Comparison of ENCODE assay signal across 20 cellular contexts in genomic region chr6:158208226-158208807, GRCh38. TPM values are rescaled to one million over a fixed set of nuclear protein-coding genes. Genes with fewer than 3 reads are reported as not detected.
A peak's percentile ranks its signal among the peaks of the same experiment; 100 is the strongest.
DNase-seq lines count a peak whose midpoint lies in the region; ATAC-seq and TF ChIP-seq lines count a peak whose summit lies in the region.
"Had no signal": no experiment of that assay in that cellular context is flagged by ENCODE, and none has a peak within 500 bp of the region (broad histone marks: within the 10 kb centered on the region; RNA-seq: fewer than 3 reads in every experiment).

No MANE protein-coding gene starts in this region.

- no peak for DNase-seq in activated CD4-positive, alpha-beta T cell treated with anti-CD3 and anti-CD28 coated beads for 36 hours
- DNase-seq in activated CD4-positive, alpha-beta T cell treated with anti-CD3 and anti-CD28 coated beads for 1 hour = no peak
- DNase-seq in RWPE2 (ENCODE audit: low spot score) (no peak), brain microvascular endothelial cell (no peak), head of caudate nucleus (no peak)
- no peak for DNase-seq in natural killer cell treated with Interleukin-12 subunit alpha and Interleukin-12 subunit beta and Interleukin-15 and Interleukin-18, amount 100 ng/mL, for 72 hours (ENCODE audit: low spot score)
- DNase-seq in stimulated activated CD4-positive, alpha-beta T cell treated with anti-CD3 and anti-CD28 coated beads, Interleukin-4, amount 100 ng/mL, for 4 hours = no peak
- DNase-seq: activated CD8-positive, alpha-beta memory T cell treated with anti-CD3 and anti-CD28 coated beads for 24 hours; activated effector memory CD4-positive, alpha-beta T cell treated with anti-CD3 and anti-CD28 coated beads, Interleukin-2, amount 50 U/mL, for 16 hours; left colon; mesendoderm; naive thymus-derived CD8-positive, alpha-beta T cell; NCI-H526 treated with DMSO at 0.1 percent for 48 hours; T-cell; upper lobe of right lung had no signal

- peaks cover 32% of the 10 kb centered on the region for H3K4me1 Mint-ChIP-seq in activated CD4-positive, alpha-beta T cell treated with anti-CD3 and anti-CD28 coated beads for 36 hours
- peaks cover 32 to 36% of the 10 kb centered on the region in 2 donors for H3K4me1 Mint-ChIP-seq in natural killer cell treated with Interleukin-12 subunit alpha and Interleukin-12 subunit beta and Interleukin-15 and Interleukin-18, amount 100 ng/mL, for 72 hours (ENCODE audit: low read depth in 2 of 2)
- H3K4me1 Mint-ChIP-seq: brain had no signal

- intact Hi-C loops in activated CD4-positive, alpha-beta T cell treated with anti-CD3 and anti-CD28 coated beads for 36 hours (cut with DNase I, micrococcal nuclease) = loop anchor here (1.0 to 10.0 kb wide), 3 partner anchors 24 to 446 kb away; no protein-coding TSS in a partner anchor
- intact Hi-C loops in head of caudate nucleus (cut with DNase I) = no loop called here

- H3K27me3 ChIP-seq in RWPE2 (ENCODE audit: insufficient read depth, poor library complexity, severe bottlenecking) = no peaks in the 10 kb centered on the region
- no peaks in the 10 kb centered on the region for H3K27me3 ChIP-seq in brain microvascular endothelial cell (replicated peaks)
- H3K27me3 ChIP-seq: upper lobe of right lung had no signal

- H3K36me3 ChIP-seq in RWPE2 (ENCODE audit: low read depth) = no peaks in the 10 kb centered on the region
- H3K36me3 ChIP-seq in brain microvascular endothelial cell (replicated peaks) = no peaks in the 10 kb centered on the region
- H3K36me3 ChIP-seq: gastroesophageal sphincter, upper lobe of right lung had no signal

- H3K9me3 Mint-ChIP-seq in activated CD4-positive, alpha-beta T cell treated with anti-CD3 and anti-CD28 coated beads for 36 hours (ENCODE audit: low read depth) = no peaks in the 10 kb centered on the region
- no peaks in the 10 kb centered on the region for H3K9me3 Mint-ChIP-seq in natural killer cell treated with Interleukin-12 subunit alpha and Interleukin-12 subunit beta and Interleukin-15 and Interleukin-18, amount 100 ng/mL, for 72 hours
- H3K9me3 Mint-ChIP-seq: brain; naive thymus-derived CD8-positive, alpha-beta T cell; T-cell had no signal

- H3K27me3 Mint-ChIP-seq in activated CD4-positive, alpha-beta T cell treated with anti-CD3 and anti-CD28 coated beads for 36 hours = peaks cover 5% of the 10 kb centered on the region
- peaks cover 0 to 13% of the 10 kb centered on the region in 2 donors for H3K27me3 Mint-ChIP-seq in natural killer cell treated with Interleukin-12 subunit alpha and Interleukin-12 subunit beta and Interleukin-15 and Interleukin-18, amount 100 ng/mL, for 72 hours
- H3K27me3 Mint-ChIP-seq: brain had no signal

- peaks cover 2% of the 10 kb centered on the region for H3K36me3 Mint-ChIP-seq in activated CD4-positive, alpha-beta T cell treated with anti-CD3 and anti-CD28 coated beads for 36 hours (ENCODE audit: low read depth)
- no peaks in the 10 kb centered on the region for H3K36me3 Mint-ChIP-seq in natural killer cell treated with Interleukin-12 subunit alpha and Interleukin-12 subunit beta and Interleukin-15 and Interleukin-18, amount 100 ng/mL, for 72 hours
- H3K36me3 Mint-ChIP-seq: brain; naive thymus-derived CD8-positive, alpha-beta T cell; T-cell had no signal

- H3K4me1 ChIP-seq in RWPE2 (ENCODE audit: insufficient read depth, poor library complexity, severe bottlenecking) = peaks cover 26% of the 10 kb centered on the region
- H3K4me1 ChIP-seq: gastroesophageal sphincter, upper lobe of right lung had no signal

- no peak for ATAC-seq in activated CD4-positive, alpha-beta T cell treated with anti-CD3 and anti-CD28 coated beads for 36 hours
- ATAC-seq in RWPE2 (ENCODE audit: low read depth) = no peak
- no peak for ATAC-seq in natural killer cell treated with Interleukin-12 subunit alpha and Interleukin-12 subunit beta and Interleukin-15 and Interleukin-18, amount 100 ng/mL, for 72 hours
- no peak for ATAC-seq in HG03439 (IDR thresholded peaks at IDR 0.05; ENCODE audit: unreplicated experiment)
- ATAC-seq: gastroesophageal sphincter; left colon; naive thymus-derived CD8-positive, alpha-beta T cell; upper lobe of right lung had no signal

- peak overlapping the region; percentile 90 for H3K27ac Mint-ChIP-seq in activated CD4-positive, alpha-beta T cell treated with anti-CD3 and anti-CD28 coated beads for 36 hours
- peak overlapping the region; percentile 68 to 86 for H3K27ac Mint-ChIP-seq in natural killer cell treated with Interleukin-12 subunit alpha and Interleukin-12 subunit beta and Interleukin-15 and Interleukin-18, amount 100 ng/mL, for 72 hours

- TF ChIP-seq CTCF in RWPE2 (IDR thresholded peaks at IDR 0.05; ENCODE audit: poor library complexity, severe bottlenecking) (no peak), brain microvascular endothelial cell (IDR thresholded peaks at IDR 0.05; ENCODE audit: low read depth, low read length, missing control alignments) (no peak)

- POLR2A ChIA-PET in activated CD4-positive, alpha-beta T cell treated with anti-CD3 and anti-CD28 coated beads for 36 hours (lab: Charles Lee) = interaction anchor here (0.6 to 1.4 kb wide), 4 partner anchors 20 to 441 kb away, joined by 3 to 6 read pairs (median 4); partner anchors contain the start of gene SYTL3

- H3K27ac ChIP-seq in RWPE2 (ENCODE audit: poor library complexity, severe bottlenecking) (peak overlapping the region; percentile 34), brain microvascular endothelial cell (peak overlapping the region; percentile 69)
- H3K27ac ChIP-seq: C4-2B, gastroesophageal sphincter, upper lobe of right lung had no signal

- CTCF ChIA-PET in activated CD4-positive, alpha-beta T cell treated with anti-CD3 and anti-CD28 coated beads for 36 hours (lab: Charles Lee) = interaction anchor here (1.1 to 3.2 kb wide), 4 partner anchors 11 to 483 kb away, joined by 3 to 9 read pairs (median 6); no protein-coding TSS in a partner anchor

- H3K4me3 ChIP-seq in RWPE2 (ENCODE audit: severe bottlenecking) (no peak overlapping the region), brain microvascular endothelial cell (ENCODE audit: low read depth, low read length) (no peak overlapping the region)
- H3K4me3 ChIP-seq: gastroesophageal sphincter, GM12878, upper lobe of right lung had no signal

- no peaks in the 10 kb centered on the region for H3K9me3 ChIP-seq in RWPE2 (ENCODE audit: severe bottlenecking)
- H3K9me3 ChIP-seq: gastroesophageal sphincter, upper lobe of right lung had no signal

- in situ Hi-C loops in brain microvascular endothelial cell (cut with HindIII; ENCODE audit: low pct_ligation_motif_present, low sequenced_read_pairs) = no loop called here

- H3K4me3 Mint-ChIP-seq in activated CD4-positive, alpha-beta T cell treated with anti-CD3 and anti-CD28 coated beads for 36 hours = no peak overlapping the region
- H3K4me3 Mint-ChIP-seq in natural killer cell treated with Interleukin-12 subunit alpha and Interleukin-12 subunit beta and Interleukin-15 and Interleukin-18, amount 100 ng/mL, for 72 hours = peak overlapping the region; percentile 81
- H3K4me3 Mint-ChIP-seq: brain had no signal

RNA-seq across cellular contexts. Expression of gene GTF2H5, which starts 40.2 kb away (rescaled TPM):
- 10 to 100 TPM; 21.0 to 30.0 TPM for total RNA-seq in activated CD4-positive, alpha-beta T cell treated with anti-CD3 and anti-CD28 coated beads for 36 hours
- total RNA-seq in natural killer cell treated with Interleukin-12 subunit alpha and Interleukin-12 subunit beta and Interleukin-15 and Interleukin-18, amount 100 ng/mL, for 72 hours = 10 to 100 TPM; 12.7 to 13.1 TPM

RNA-seq across cellular contexts. Expression of gene SERAC1, which starts 40.3 kb away (rescaled TPM):
- 1 to 10 TPM; 3.9 to 5.7 TPM for total RNA-seq in activated CD4-positive, alpha-beta T cell treated with anti-CD3 and anti-CD28 coated beads for 36 hours
- total RNA-seq in natural killer cell treated with Interleukin-12 subunit alpha and Interleukin-12 subunit beta and Interleukin-15 and Interleukin-18, amount 100 ng/mL, for 72 hours = 1 to 10 TPM; 4.9 to 7.9 TPM
